Comparison of ENCODE assay signal across 1 cellular context in the genomic region with DNA sequence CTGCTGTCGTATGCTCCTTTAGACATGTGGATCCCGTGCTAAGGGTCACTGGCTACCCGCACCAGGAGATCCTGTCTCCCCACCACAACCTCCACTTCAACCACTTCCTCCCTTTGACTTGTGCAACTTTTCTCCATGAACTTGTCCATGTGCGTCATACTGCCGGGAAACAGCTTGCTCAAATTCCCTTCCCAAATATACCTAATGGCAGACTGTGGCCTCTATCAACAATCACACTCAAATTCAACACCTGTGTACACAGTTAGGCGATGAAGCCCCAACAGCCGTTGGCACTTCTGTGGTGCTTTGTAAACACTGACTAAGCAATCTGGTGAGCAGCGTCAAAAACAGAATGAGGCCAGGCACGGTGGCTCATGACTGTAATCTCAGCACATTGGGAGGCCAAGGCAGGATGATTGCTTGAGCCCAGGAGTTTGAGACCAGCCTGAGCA.
TF ChIP-seq lines count a peak whose summit lies in the region.

No MANE protein-coding gene starts in this region.

TF ChIP-seq in K562, 482 proteins besides CTCF, POLR2A, EP300 and RAD21 (continued from another document):
- TF ChIP-seq E2F3 (CRISPR knock-in tag; IDR thresholded peaks at IDR 0.05) (no peak), DPF2 (IDR thresholded peaks at IDR 0.05) (peak; percentile 51; the same call in 1 of the 2 replicates), GABPA (tag; conservative IDR thresholded peaks at IDR 0.05; ENCODE audit: low read depth) (peak; percentile 44; the same call in 1 of the 2 replicates), ZNF316 (IDR thresholded peaks at IDR 0.05) (peak; percentile 88), FOXJ2 (tag; IDR thresholded peaks at IDR 0.05) (0 out of 2 replicates have a peak, but pooled peaks have one; percentile 19), SMARCC2 (IDR thresholded peaks at IDR 0.05; ENCODE audit: low read depth) (no peak; the same call in 1 of the 2 replicates), ZBTB1 (CRISPR knock-in tag; IDR thresholded peaks at IDR 0.05; ENCODE audit: borderline replicate concordance, low read depth) (peak; percentile 74), CEBPG (CRISPR knock-in tag; IDR thresholded peaks at IDR 0.05) (no peak), CEBPG (tag; conservative IDR thresholded peaks at IDR 0.05 in 1 of 2, IDR thresholded peaks at IDR 0.05 in 1 of 2) (peak in 1 of 2 experiments; percentile 43; a peak in 1 of 4 replicates), ZEB2 (IDR thresholded peaks at IDR 0.05) (peak; percentile 61; the same call in 1 of the 2 replicates), BHLHE40 (IDR thresholded peaks at IDR 0.05; ENCODE audit: low read length) (peak; percentile 32), C11orf30 (IDR thresholded peaks at IDR 0.05; ENCODE audit: low read depth) (peak; percentile 83), MAFF (IDR thresholded peaks at IDR 0.05; ENCODE audit: low read length) (peak; percentile 56; the same call in 1 of the 2 replicates), NBN (IDR thresholded peaks at IDR 0.05; ENCODE audit: low read depth) (0 out of 2 replicates have a peak, but pooled peaks have one; percentile 45)
- TF ChIP-seq, protein P1, sequence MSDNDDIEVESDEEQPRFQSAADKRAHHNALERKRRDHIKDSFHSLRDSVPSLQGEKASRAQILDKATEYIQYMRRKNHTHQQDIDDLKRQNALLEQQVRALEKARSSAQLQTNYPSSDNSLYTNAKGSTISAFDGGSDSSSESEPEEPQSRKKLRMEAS (CRISPR knock-in tag; IDR thresholded peaks at IDR 0.05): 0 out of 2 replicates have a peak, but pooled peaks have one; percentile 19
TF ChIP-seq in K562: peak in this region for 48.
